8 cellular contexts compared by ENCODE assay signal in genomic region chr6:149862901-149863595, GRCh38. TPM values are rescaled to one million over a fixed set of nuclear protein-coding genes. Genes with fewer than 3 reads are reported as not detected.
DNase-seq lines count a peak whose midpoint lies in the region; ATAC-seq and TF ChIP-seq lines count a peak whose summit lies in the region.

No MANE protein-coding gene starts in this region.

- peak overlapping the region; percentile 67 to 87 (median 80) for H3K4me3 ChIP-seq in esophagus muscularis mucosa
- H3K4me3 ChIP-seq in mucosa of descending colon = peak overlapping the region; percentile 37
- peak overlapping the region; percentile 68 to 86 (median 76) for H3K4me3 ChIP-seq in subcutaneous abdominal adipose tissue (ENCODE audit: low read depth in 1 of 5, low read length in 5 of 5)

- TF ChIP-seq CTCF in esophagus muscularis mucosa (IDR thresholded peaks at IDR 0.05) = no peak
- no peak for TF ChIP-seq CTCF in mucosa of descending colon (IDR thresholded peaks at IDR 0.05)

- TF ChIP-seq POLR2A in esophagus muscularis mucosa (IDR thresholded peaks at IDR 0.05; ENCODE audit: low read depth) = no peak

- intact Hi-C loops in esophagus muscularis mucosa (cut with DNase I) (no loop called here), mucosa of descending colon (cut with DNase I, micrococcal nuclease) (no loop called here)

- H3K4me1 ChIP-seq in esophagus muscularis mucosa = peaks cover 18 to 31% (median 27%) of the 10 kb centered on the region in 4 donors
- H3K4me1 ChIP-seq in mucosa of descending colon (ENCODE audit: low read depth) = peaks cover 10% of the 10 kb centered on the region
- peaks cover 0 to 38% (median 25%) of the 10 kb centered on the region in 5 donors for H3K4me1 ChIP-seq in subcutaneous abdominal adipose tissue (ENCODE audit: control insufficient read depth in 5 of 5, insufficient read depth in 5 of 5, low read length in 5 of 5)

- H3K36me3 ChIP-seq in esophagus muscularis mucosa = no peaks in the 10 kb centered on the region
- no peaks in the 10 kb centered on the region for H3K36me3 ChIP-seq in mucosa of descending colon (ENCODE audit: low read depth)
- H3K36me3 ChIP-seq in subcutaneous abdominal adipose tissue (ENCODE audit: control insufficient read depth in 5 of 5, insufficient read depth in 5 of 5, low read length in 5 of 5) = no peaks in the 10 kb centered on the region

- DNase-seq in activated effector memory CD4-positive, alpha-beta T cell treated with anti-CD3 and anti-CD28 coated beads, Interleukin-2, amount 50 U/mL, for 16 hours = peak; percentile 75
- DNase-seq in activated effector memory CD4-positive, alpha-beta T cell treated with Interleukin-2 at 50 U/mL for 16 hours = no peak
- DNase-seq in NCI-H226 (peak; percentile 94), esophagus muscularis mucosa (ENCODE audit: extremely low spot score) (no peak), mucosa of descending colon (peak; percentile 67 to 78 (median 77))
- peak; percentile 67 for DNase-seq in activated CD8-positive, alpha-beta memory T cell treated with anti-CD3 and anti-CD28 coated beads, Interleukin-2, amount 50 U/mL, for 48 hours

- H3K9me3 ChIP-seq in esophagus muscularis mucosa (no peaks in the 10 kb centered on the region), mucosa of descending colon (no peaks in the 10 kb centered on the region), subcutaneous abdominal adipose tissue (ENCODE audit: control insufficient read depth in 5 of 5, low read length in 5 of 5) (no peaks in the 10 kb centered on the region)

- ATAC-seq in HG03025 (IDR thresholded peaks at IDR 0.05; ENCODE audit: low FRiP score, unreplicated experiment) (peak; percentile 34), mucosa of descending colon (peak; percentile 65)

- H3K27me3 ChIP-seq in esophagus muscularis mucosa (no peaks in the 10 kb centered on the region), subcutaneous abdominal adipose tissue (ENCODE audit: control insufficient read depth in 5 of 5, insufficient read depth in 4 of 5, low read length in 5 of 5) (no peaks in the 10 kb centered on the region)

- H3K27ac ChIP-seq in esophagus muscularis mucosa (replicated peaks in 1 of 4) (peak overlapping the region; percentile 88 to 95 (median 94)), subcutaneous abdominal adipose tissue (ENCODE audit: low read depth, low read length) (peak overlapping the region; percentile 89)

- TF ChIP-seq EP300 in esophagus muscularis mucosa (IDR thresholded peaks at IDR 0.05) = no peak

- peak overlapping the region in 4 of 5 donors; percentile 62 to 75 (median 72) for H3K9ac ChIP-seq in subcutaneous abdominal adipose tissue (ENCODE audit: low read length in 5 of 5)

- WGBS in esophagus muscularis mucosa = under 1% methylated on average over 31 of the region's 54 CpGs

RNA-seq across cellular contexts. Expression of gene LRP11, which starts 1.1 kb away (rescaled TPM):
- total RNA-seq in esophagus muscularis mucosa = 10 to 100 TPM; 15.0 to 29.1 (median 24.0) TPM
- 10 to 100 TPM; 16.2 to 27.2 (median 26.1) TPM for total RNA-seq in mucosa of descending colon

RNA-seq across cellular contexts. Expression of gene RAET1E, which starts 34.9 kb away (rescaled TPM):
- total RNA-seq in esophagus muscularis mucosa (under 1 TPM in 1 of 4 donors, not detected in 3; 0.29 TPM), mucosa of descending colon (under 1 TPM in 2 of 3 donors, not detected in 1; 0.16 to 0.58 TPM)

RNA-seq across cellular contexts. Expression of gene RAET1G, which starts 59.9 kb away (rescaled TPM):
- total RNA-seq in esophagus muscularis mucosa (under 1 TPM in 2 of 4 donors, not detected in 2; 0.29 to 0.32 TPM), mucosa of descending colon (under 1 TPM in 1 of 3 donors, not detected in 2; 0.41 TPM)

Comparison
In these comparisons a context has a peak if more than half of its experiments do, and no peak if none do; other contexts are left out.
1. DNase-seq: peak in activated effector memory CD4-positive, alpha-beta T cell treated with anti-CD3 and anti-CD28 coated beads, Interleukin-2, amount 50 U/mL, for 16 hours (single experiment), NCI-H226 (single experiment), activated CD8-positive, alpha-beta memory T cell treated with anti-CD3 and anti-CD28 coated beads, Interleukin-2, amount 50 U/mL, for 48 hours (single experiment) and mucosa of descending colon (3 of 3); none in activated effector memory CD4-positive, alpha-beta T cell treated with Interleukin-2 at 50 U/mL for 16 hours (single experiment) and esophagus muscularis mucosa (single experiment).
2. Peak in every context shown above with its lines, with median percentiles within 50 percentile points of each other: H3K4me3 ChIP-seq.